Comparison of ENCODE assay signal across 21 cellular contexts in genomic region chrX:153671589-153672530, GRCh38. TPM values are rescaled to one million over a fixed set of nuclear protein-coding genes. Genes with fewer than 3 reads are reported as not detected.
"Had no signal": no experiment of that assay in that cellular context is flagged by ENCODE, and none has a peak within 500 bp of the region (broad histone marks: within the 10 kb centered on the region; RNA-seq: fewer than 3 reads in every experiment).

No MANE protein-coding gene starts in this region.

- ATAC-seq: activated CD8-positive, alpha-beta memory T cell treated with anti-CD3 and anti-CD28 coated beads, Interleukin-2, amount 10 ng/mL, durations not matched to agents 7 days and 5 days; activated CD8-positive, alpha-beta T cell treated with anti-CD3 and anti-CD28 coated beads for 36 hours; body of pancreas; gastrocnemius medialis; left cardiac atrium; T-helper 17 cell had no signal

- H3K4me1 ChIP-seq: body of pancreas had no signal

- H3K36me3 ChIP-seq: cardiac muscle cell, esophagus squamous epithelium, gastrocnemius medialis, stomach, transverse colon had no signal

- H3K4me3 ChIP-seq: body of pancreas, cardiac muscle cell, gastrocnemius medialis had no signal

- H3K9me3 Mint-ChIP-seq: activated CD4-positive, alpha-beta T cell treated with anti-CD3 and anti-CD28 coated beads, Interleukin-2, amount 10 ng/mL, durations not matched to agents 7 days and 5 days; activated CD8-positive, alpha-beta T cell treated with anti-CD3 and anti-CD28 coated beads for 36 hours; activated naive CD4-positive, alpha-beta T cell treated with anti-CD3 and anti-CD28 coated beads, Interleukin-2, amount 50 U/mL, for 24 hours had no signal

- H3K36me3 Mint-ChIP-seq: activated CD8-positive, alpha-beta memory T cell treated with anti-CD3 and anti-CD28 coated beads, Interleukin-2, amount 10 ng/mL, durations not matched to agents 7 days and 5 days; activated naive CD4-positive, alpha-beta T cell treated with anti-CD3 and anti-CD28 coated beads, Interleukin-2, amount 50 U/mL, for 24 hours had no signal

- DNase-seq: activated CD4-positive, alpha-beta T cell treated with anti-CD3 and anti-CD28 coated beads, Interleukin-2, amount 10 ng/mL, durations not matched to agents 7 days and 5 days; activated CD8-positive, alpha-beta memory T cell treated with anti-CD3 and anti-CD28 coated beads, Interleukin-2, amount 10 ng/mL, durations not matched to agents 7 days and 5 days; activated CD8-positive, alpha-beta T cell treated with anti-CD3 and anti-CD28 coated beads for 36 hours; activated gamma-delta T cell; activated T-cell treated with anti-CD3 and anti-CD28 coated beads for 4 hours; body of pancreas; effector memory CD4-positive, alpha-beta T cell; esophagus squamous epithelium; gastrocnemius medialis; left cardiac atrium; stimulated activated CD4-positive, alpha-beta T cell treated with anti-CD3 and anti-CD28 coated beads, Interleukin-1b, Interleukin-23, amount 100 ng/mL, for 48 hours; stomach; SW 1271; T-helper 17 cell; transverse colon had no signal

- H3K27ac ChIP-seq: body of pancreas, cardiac muscle cell, gastrocnemius medialis, stomach had no signal

- H3K4me3 Mint-ChIP-seq: activated CD4-positive, alpha-beta T cell treated with anti-CD3 and anti-CD28 coated beads, Interleukin-2, amount 10 ng/mL, durations not matched to agents 7 days and 5 days; activated CD8-positive, alpha-beta memory T cell treated with anti-CD3 and anti-CD28 coated beads, Interleukin-2, amount 10 ng/mL, durations not matched to agents 7 days and 5 days; activated CD8-positive, alpha-beta T cell treated with anti-CD3 and anti-CD28 coated beads for 36 hours had no signal

- H3K9me3 ChIP-seq: body of pancreas, esophagus squamous epithelium, gastrocnemius medialis, stomach, transverse colon had no signal

- H3K27ac Mint-ChIP-seq: activated CD4-positive, alpha-beta T cell treated with anti-CD3 and anti-CD28 coated beads, Interleukin-2, amount 10 ng/mL, durations not matched to agents 7 days and 5 days; activated CD8-positive, alpha-beta memory T cell treated with anti-CD3 and anti-CD28 coated beads, Interleukin-2, amount 10 ng/mL, durations not matched to agents 7 days and 5 days; activated CD8-positive, alpha-beta T cell treated with anti-CD3 and anti-CD28 coated beads for 36 hours; progenitor cell of endocrine pancreas; T-helper 17 cell had no signal

- H3K27me3 ChIP-seq: body of pancreas, cardiac muscle cell had no signal

RNA-seq across cellular contexts. Expression of gene PNCK, which starts 1.8 kb away (rescaled TPM):
- total RNA-seq: activated CD4-positive, alpha-beta T cell treated with anti-CD3 and anti-CD28 coated beads, Interleukin-2, amount 10 ng/mL, durations not matched to agents 7 days and 5 days; activated CD8-positive, alpha-beta memory T cell treated with anti-CD3 and anti-CD28 coated beads, Interleukin-2, amount 10 ng/mL, durations not matched to agents 7 days and 5 days; body of pancreas; dermis microvascular lymphatic vessel endothelial cell had no signal

RNA-seq across cellular contexts. Expression of gene DUSP9, which starts 24.9 kb away (rescaled TPM):
- total RNA-seq: activated CD4-positive, alpha-beta T cell treated with anti-CD3 and anti-CD28 coated beads, Interleukin-2, amount 10 ng/mL, durations not matched to agents 7 days and 5 days; body of pancreas; gastrocnemius medialis; left cardiac atrium; mononuclear cell; myocyte; T-helper 17 cell; transverse colon had no signal
